22 cellular contexts compared by ENCODE assay signal in genomic region chr19:3873151-3873550, GRCh38. TPM values are rescaled to one million over a fixed set of nuclear protein-coding genes. Genes with fewer than 3 reads are reported as not detected.
"Had no signal": no experiment of that assay in that cellular context is flagged by ENCODE, and none has a peak within 500 bp of the region (broad histone marks: within the 10 kb centered on the region; RNA-seq: fewer than 3 reads in every experiment).

No MANE protein-coding gene starts in this region.

- ATAC-seq: activated T-cell treated with anti-CD3 and anti-CD28 coated beads, Interleukin-2, amount 50 U/mL, for 4 hours; T-cell had no signal

- H3K27ac ChIP-seq: brain microvascular endothelial cell, Peyer's patch had no signal

- H3K36me3 ChIP-seq: brain microvascular endothelial cell, Peyer's patch had no signal

- DNase-seq: activated B cell treated with CpG ODN at 0.5 μM for 24 hours; activated CD4-positive, alpha-beta memory T cell treated with anti-CD3 and anti-CD28 coated beads for 36 hours; activated CD4-positive, alpha-beta T cell treated with anti-CD3 and anti-CD28 coated beads for 1 hour; activated CD4-positive, alpha-beta T cell treated with anti-CD3 and anti-CD28 coated beads, Interleukin-2, amount 10 ng/mL, durations not matched to agents 24 days and 14 days; activated CD8-positive, alpha-beta memory T cell treated with anti-CD3 and anti-CD28 coated beads for 24 hours; activated gamma-delta T cell treated with Interleukin-2 at 50 U/mL for 16 hours; activated naive CD4-positive, alpha-beta T cell treated with anti-CD3 and anti-CD28 coated beads, Interleukin-2, amount 10 ng/mL, durations not matched to agents 7 days and 5 days; activated naive CD8-positive, alpha-beta T cell treated with anti-CD3 and anti-CD28 coated beads for 36 hours; activated T-cell treated with anti-CD3 and anti-CD28 coated beads, Interleukin-2, amount 50 U/mL, for 4 hours; brain microvascular endothelial cell; NCI-H1417 treated with DMSO at 0.1 percent for 48 hours; NCI-H187; NCI-H2081; NCI-H510A treated with DMSO at 0.1 percent for 48 hours; NCI-H774; NK-92 treated with Interleukin-12 subunit alpha and Interleukin-12 subunit beta, amount 100 ng/mL, for 24 hours; Peyer's patch; SHP77 treated with DMSO at 0.1 percent for 48 hours; T-cell; T-helper 2 cell; T1000 had no signal

- H3K4me3 ChIP-seq: Peyer's patch had no signal

RNA-seq across cellular contexts. Expression of gene ZFR2, which starts 4.3 kb away (rescaled TPM):
- total RNA-seq: activated CD4-positive, alpha-beta T cell treated with anti-CD3 and anti-CD28 coated beads, Interleukin-2, amount 10 ng/mL, durations not matched to agents 24 days and 14 days; Peyer's patch had no signal

RNA-seq across cellular contexts. Expression of gene ATCAY, which starts 7.3 kb away (rescaled TPM):
- total RNA-seq: activated B cell treated with CpG ODN at 0.5 μM for 24 hours; activated CD4-positive, alpha-beta memory T cell treated with anti-CD3 and anti-CD28 coated beads for 36 hours; activated CD4-positive, alpha-beta T cell treated with anti-CD3 and anti-CD28 coated beads, Interleukin-2, amount 10 ng/mL, durations not matched to agents 24 days and 14 days; activated naive CD8-positive, alpha-beta T cell treated with anti-CD3 and anti-CD28 coated beads for 36 hours; activated T-cell treated with anti-CD3 and anti-CD28 coated beads, Interleukin-2, amount 50 U/mL, for 4 hours; SK-MEL-5 had no signal

RNA-seq across cellular contexts. Expression of gene NMRK2, which starts 59.7 kb away (rescaled TPM):
- total RNA-seq: activated B cell treated with CpG ODN at 0.5 μM for 24 hours; activated CD4-positive, alpha-beta memory T cell treated with anti-CD3 and anti-CD28 coated beads for 36 hours; activated CD4-positive, alpha-beta T cell treated with anti-CD3 and anti-CD28 coated beads, Interleukin-2, amount 10 ng/mL, durations not matched to agents 24 days and 14 days; activated naive CD8-positive, alpha-beta T cell treated with anti-CD3 and anti-CD28 coated beads for 36 hours; activated T-cell treated with anti-CD3 and anti-CD28 coated beads, Interleukin-2, amount 50 U/mL, for 4 hours; Peyer's patch; T-cell had no signal
